21 cellular contexts compared by ENCODE assay signal in genomic region chr20:50089140-50089786, GRCh38. TPM values are rescaled to one million over a fixed set of nuclear protein-coding genes. Genes with fewer than 3 reads are reported as not detected.
DNase-seq lines count a peak whose midpoint lies in the region; ATAC-seq and TF ChIP-seq lines count a peak whose summit lies in the region.
"Had no signal": no experiment of that assay in that cellular context is flagged by ENCODE, and none has a peak within 500 bp of the region (broad histone marks: within the 10 kb centered on the region; RNA-seq: fewer than 3 reads in every experiment).

No MANE protein-coding gene starts in this region.

- POLR2A ChIA-PET in WTC11 (lab: Charles Lee) = interaction anchor here (0.8 to 1.2 kb wide), 2 partner anchors 9 to 11 kb away, joined by 3 read pairs; no protein-coding TSS in a partner anchor

- no peak overlapping the region for H3K4me3 Mint-ChIP-seq in WTC11
- H3K4me3 Mint-ChIP-seq: neural progenitor cell had no signal

- H3K36me3 ChIP-seq in cardiac muscle cell = peaks cover under 1% of the 10 kb centered on the region
- peaks cover 72% of the 10 kb centered on the region for H3K36me3 ChIP-seq in mesodermal cell (ENCODE audit: control insufficient read depth, insufficient read depth, low read length)
- peaks cover 19% of the 10 kb centered on the region for H3K36me3 ChIP-seq in suprapubic skin
- no peaks in the 10 kb centered on the region for H3K36me3 ChIP-seq in transverse colon

- H3K4me1 ChIP-seq in cardiac muscle cell (ENCODE audit: low read depth) (peaks cover 7% of the 10 kb centered on the region), mesodermal cell (ENCODE audit: control insufficient read depth, insufficient read depth, low read length, poor library complexity, severe bottlenecking) (peaks cover 12% of the 10 kb centered on the region), suprapubic skin (peaks cover 26% of the 10 kb centered on the region), transverse colon (peaks cover 11 to 28% (median 16%) of the 10 kb centered on the region in 4 donors)

- H3K27me3 ChIP-seq in cardiac muscle cell (no peaks in the 10 kb centered on the region), suprapubic skin (no peaks in the 10 kb centered on the region), transverse colon (no peaks in the 10 kb centered on the region)
- H3K27me3 ChIP-seq: hepatocyte, neural progenitor cell had no signal

- H3K27ac Mint-ChIP-seq in WTC11 = peak overlapping the region; percentile 70; the same call in 1 of the 2 replicates
- H3K27ac Mint-ChIP-seq: neural progenitor cell had no signal

- WGBS in mesodermal cell (ENCODE audit: insufficient coverage in 2 of 2), 2 experiments = 89 to 100% methylated on average over 1 to 2 of the region's 5 CpGs
- 82% methylated on average over 5 of the region's 5 CpGs for WGBS in suprapubic skin
- WGBS in transverse colon (ENCODE audit: low coverage in 1 of 2), 2 donors = 81 to 90% methylated on average over 2 to 5 of the region's 5 CpGs

- CTCF ChIA-PET in WTC11 (lab: Charles Lee) = interaction anchor here (1.2 kb wide), 1 partner anchor 45 kb away, joined by 3 read pairs; no protein-coding TSS in a partner anchor

- no peak for TF ChIP-seq POLR2A in suprapubic skin (IDR thresholded peaks at IDR 0.05)
- no peak for TF ChIP-seq POLR2A in transverse colon (IDR thresholded peaks at IDR 0.05)

- in situ Hi-C loops in transverse colon (cut with MboI; ENCODE audit: low pct_ligation_motif_present in 1 of 4, low pct_unique_long_range_greater_than_20kb in 1 of 4, low sequenced_read_pairs in 3 of 4) = no loop called here

- H3K9me3 Mint-ChIP-seq in WTC11 = no peaks in the 10 kb centered on the region
- H3K9me3 Mint-ChIP-seq: neural progenitor cell had no signal

- H3K27me3 Mint-ChIP-seq in WTC11 (ENCODE audit: low read depth) = no peaks in the 10 kb centered on the region

- H3K27ac ChIP-seq in cardiac muscle cell (peak overlapping the region; percentile 28), mesodermal cell (ENCODE audit: low read depth, low read length, severe bottlenecking) (peak overlapping the region; percentile 16), suprapubic skin (no peak overlapping the region), transverse colon (no peak overlapping the region)
- H3K27ac ChIP-seq: hepatocyte, HL-60, neural progenitor cell had no signal

- intact Hi-C loops in Right ventricle myocardium inferior (cut with DNase I) = loop anchor here (5.0 kb wide), 1 partner anchor 107 kb away; the partner anchor contains the start of gene SNAI1
- intact Hi-C loops in transverse colon (cut with DNase I; ENCODE audit: low total_unique reads) = no loop called here

- H3K4me3 ChIP-seq in cardiac muscle cell = no peak overlapping the region
- H3K4me3 ChIP-seq in mesodermal cell (ENCODE audit: extremely low read depth, insufficient read depth, low read length, poor library complexity, severe bottlenecking) = no peak overlapping the region
- no peak overlapping the region for H3K4me3 ChIP-seq in suprapubic skin
- no peak overlapping the region for H3K4me3 ChIP-seq in transverse colon
- H3K4me3 ChIP-seq: hepatocyte, neural progenitor cell had no signal

- no peak for TF ChIP-seq EP300 in suprapubic skin (IDR thresholded peaks at IDR 0.05)
- no peak for TF ChIP-seq EP300 in transverse colon (IDR thresholded peaks at IDR 0.05; ENCODE audit: low read depth)

- H3K9me3 ChIP-seq in cardiac muscle cell (ENCODE audit: low read depth) (no peaks in the 10 kb centered on the region), mesodermal cell (ENCODE audit: control insufficient read depth, low read length) (no peaks in the 10 kb centered on the region), suprapubic skin (no peaks in the 10 kb centered on the region), transverse colon (no peaks in the 10 kb centered on the region)

- TF ChIP-seq CTCF in cardiac muscle cell (IDR thresholded peaks at IDR 0.05; ENCODE audit: low read depth, low read length) = no peak
- no peak for TF ChIP-seq CTCF in WTC11 (IDR thresholded peaks at IDR 0.05)
- TF ChIP-seq CTCF in suprapubic skin (IDR thresholded peaks at IDR 0.05) = no peak
- TF ChIP-seq CTCF in transverse colon (IDR thresholded peaks at IDR 0.05) = no peak

- peaks cover 19% of the 10 kb centered on the region for H3K36me3 Mint-ChIP-seq in WTC11

- DNase-seq in cardiac muscle cell (ENCODE audit: low read depth in 1 of 2, low spot score in 1 of 2) (no peak), Right ventricle myocardium inferior (ENCODE audit: missing footprints) (no peak), WTC11 (ENCODE audit: low spot score) (no peak), suprapubic skin (ENCODE audit: low spot score in 2 of 2) (peak; percentile 35 to 49), DMS79 treated with DMSO at 0.1 percent for 48 hours (lab: John Stamatoyannopoulos, UW) (no peak), T-helper 1 cell (no peak), transverse colon (no peak)
- DNase-seq: activated CD4-positive, alpha-beta T cell treated with anti-CD3 and anti-CD28 coated beads for 1 hour; Calu3; cerebellar nuclear complex; mesenchymal stem cell; NCI-H187 treated with DMSO at 0.1 percent for 48 hours; NCI-H510A treated with DMSO at 0.1 percent for 48 hours; retina; SIG-M5; stimulated activated CD4-positive, alpha-beta T cell treated with anti-CD3 and anti-CD28 coated beads, Interleukin-12 subunit alpha, Interleukin-12 subunit beta, amount 100 ng/mL, for 4 hours; stimulated activated naive CD4-positive, alpha-beta T cell had no signal

- ATAC-seq in Right ventricle myocardium inferior (no peak), WTC11 (no peak)

- peaks cover 25% of the 10 kb centered on the region for H3K4me1 Mint-ChIP-seq in WTC11

TF ChIP-seq in WTC11, 78 proteins besides CTCF, POLR2A, EP300 and RAD21 (continues in another document):
- TF ChIP-seq CBFB (CRISPR knock-in tag; IDR thresholded peaks at IDR 0.05; ENCODE audit: low read depth) (no peak), RELA (CRISPR knock-in tag; IDR thresholded peaks at IDR 0.05; ENCODE audit: borderline replicate concordance) (no peak), ZMAT4 (CRISPR knock-in tag; IDR thresholded peaks at IDR 0.05) (no peak), CDX4 (CRISPR knock-in tag; IDR thresholded peaks at IDR 0.05; ENCODE audit: borderline replicate concordance) (no peak), HMGXB4 (CRISPR knock-in tag; IDR thresholded peaks at IDR 0.05) (no peak)

RNA-seq across cellular contexts. Expression of gene UBE2V1, which starts 23.7 kb away (rescaled TPM):
- total RNA-seq in cardiac muscle cell = 64.0 and 126 TPM in 2 replicates
- polyA plus RNA-seq in cardiac muscle cell = 164 and 173 TPM in 2 replicates
- 74.3 TPM for total RNA-seq in Right ventricle myocardium inferior
- total RNA-seq in WTC11 (2021) = 132 to 146 TPM (median 144 TPM) in 3 replicates
- 144 TPM for polyA plus RNA-seq in mesodermal cell (2013, experiment 1 of 2)
- 165 TPM for polyA plus RNA-seq in mesodermal cell (2013, experiment 2 of 2)
- total RNA-seq in suprapubic skin = 100 to 1,000 TPM in 2 of 4 donors, 10 to 100 TPM in 2; 80.5 to 162 (median 99.0) TPM
- total RNA-seq in transverse colon = 100 to 1,000 TPM in 1 of 4 donors, 10 to 100 TPM in 3; 23.7 to 104 (median 62.8) TPM

Comparison
In these comparisons a context has a peak if more than half of its experiments do, and no peak if none do; other contexts are left out.
1. DNase-seq: peak in suprapubic skin (2 of 2); none in cardiac muscle cell (0 of 2), Right ventricle myocardium inferior (single experiment), WTC11 (single experiment), DMS79 treated with DMSO at 0.1 percent for 48 hours (single experiment), T-helper 1 cell (0 of 5) and transverse colon (single experiment).
2. H3K27ac ChIP-seq: peak in cardiac muscle cell (single experiment) and mesodermal cell (single experiment); none in suprapubic skin (single experiment) and transverse colon (0 of 4).